Comparison of ENCODE assay signal across 1 cellular context in genomic region chr16:67562918-67563707, GRCh38.
TF ChIP-seq lines count a peak whose summit lies in the region.

No MANE protein-coding gene starts in this region.

TF ChIP-seq in HepG2, 621 proteins besides CTCF, POLR2A, EP300 and RAD21 (continued from another document and continues in another):
- TF ChIP-seq PITX1 (CRISPR knock-in tag; IDR thresholded peaks at IDR 0.05) (no peak), MYNN (CRISPR knock-in tag; IDR thresholded peaks at IDR 0.05; ENCODE audit: low read depth) (no peak), CBX1 (IDR thresholded peaks at IDR 0.05; ENCODE audit: low read depth) (no peak), ZNF768 (CRISPR knock-in tag; IDR thresholded peaks at IDR 0.05) (peak; percentile 87; the same call in 1 of the 2 replicates), ZNF775 (CRISPR knock-in tag; IDR thresholded peaks at IDR 0.05; ENCODE audit: borderline replicate concordance) (no peak), HIC2 (CRISPR knock-in tag; IDR thresholded peaks at IDR 0.05; ENCODE audit: low read depth) (no peak), SKI (IDR thresholded peaks at IDR 0.05; ENCODE audit: partially characterized antibody) (peak; percentile 52), RORA (CRISPR knock-in tag; IDR thresholded peaks at IDR 0.05) (no peak), TFE3 (CRISPR knock-in tag; IDR thresholded peaks at IDR 0.05) (no peak), ZNF496 (CRISPR knock-in tag; IDR thresholded peaks at IDR 0.05; ENCODE audit: insufficient replicate concordance) (no peak), JARID2 (CRISPR knock-in tag; IDR thresholded peaks at IDR 0.05; ENCODE audit: insufficient replicate concordance) (no peak), TOPORS (CRISPR knock-in tag; IDR thresholded peaks at IDR 0.05) (peak; percentile 31; the same call in 1 of the 2 replicates), TARDBP (CRISPR knock-in tag; IDR thresholded peaks at IDR 0.05) (no peak), ZNF772 (CRISPR knock-in tag; IDR thresholded peaks at IDR 0.05) (peak; percentile 81; the same call in 1 of the 2 replicates), ASH2L (IDR thresholded peaks at IDR 0.05; ENCODE audit: insufficient read length, low read depth, low read length) (peak; percentile 72), ZSCAN25 (CRISPR knock-in tag; IDR thresholded peaks at IDR 0.05) (peak; percentile 56), HOXA3 (CRISPR knock-in tag; IDR thresholded peaks at IDR 0.05) (peak; percentile 60; the same call in 1 of the 2 replicates), POLR2AphosphoS2 (IDR thresholded peaks at IDR 0.05; ENCODE audit: low read depth, low read length) (no peak), PRMT3 (CRISPR knock-in tag; IDR thresholded peaks at IDR 0.05; ENCODE audit: borderline replicate concordance, low read depth) (no peak), ATF6 (CRISPR knock-in tag; conservative IDR thresholded peaks at IDR 0.05) (0 out of 2 replicates have a peak, but pooled peaks have one; percentile 4), MAFK (conservative IDR thresholded peaks at IDR 0.05 in 1 of 2, IDR thresholded peaks at IDR 0.05 in 1 of 2; ENCODE audit: low read length in 2 of 2) (no peak), LCORL (IDR thresholded peaks at IDR 0.05) (no peak), LCORL (CRISPR knock-in tag; IDR thresholded peaks at IDR 0.05) (no peak; the same call in 1 of the 2 replicates), MXD1 (CRISPR knock-in tag; IDR thresholded peaks at IDR 0.05) (peak; percentile 84; the same call in 1 of the 2 replicates), ZSCAN20 (CRISPR knock-in tag; IDR thresholded peaks at IDR 0.05; ENCODE audit: borderline replicate concordance) (no peak; the same call in 1 of the 2 replicates), MAFF (IDR thresholded peaks at IDR 0.05; ENCODE audit: low read depth, low read length) (no peak), ZNF280D (CRISPR knock-in tag; IDR thresholded peaks at IDR 0.05) (no peak), RXRB (CRISPR knock-in tag; IDR thresholded peaks at IDR 0.05; ENCODE audit: borderline replicate concordance) (no peak), MED8 (CRISPR knock-in tag; IDR thresholded peaks at IDR 0.05; ENCODE audit: insufficient replicate concordance) (no peak), ZFP36L2 (CRISPR knock-in tag; IDR thresholded peaks at IDR 0.05) (no peak), ZNF264 (CRISPR knock-in tag; IDR thresholded peaks at IDR 0.05) (peak; percentile 36; the same call in 1 of the 2 replicates), MTA3 (CRISPR knock-in tag; IDR thresholded peaks at IDR 0.05) (0 out of 2 replicates have a peak, but pooled peaks have one; percentile 67), ZNF652 (CRISPR knock-in tag; IDR thresholded peaks at IDR 0.05; ENCODE audit: borderline replicate concordance, low read depth) (no peak), FOXM1 (CRISPR knock-in tag; IDR thresholded peaks at IDR 0.05) (0 out of 2 replicates have a peak, but pooled peaks have one; percentile 58), KLF12 (CRISPR knock-in tag; IDR thresholded peaks at IDR 0.05; ENCODE audit: borderline replicate concordance) (peak; percentile 42; the same call in 1 of the 2 replicates), ZNF674 (CRISPR knock-in tag; IDR thresholded peaks at IDR 0.05; ENCODE audit: low read depth) (no peak), HMG20A (CRISPR knock-in tag; IDR thresholded peaks at IDR 0.05; ENCODE audit: borderline replicate concordance) (no peak), BRCA1 (CRISPR knock-in tag; IDR thresholded peaks at IDR 0.05) (peak; percentile 80; the same call in 1 of the 2 replicates), ZNF333 (CRISPR knock-in tag; IDR thresholded peaks at IDR 0.05; ENCODE audit: borderline replicate concordance) (0 out of 2 replicates have a peak, but pooled peaks have one; percentile 69), ZNF446 (CRISPR knock-in tag; IDR thresholded peaks at IDR 0.05) (peak; percentile 97), ADNP (CRISPR knock-in tag; IDR thresholded peaks at IDR 0.05) (no peak), TFAP4 (IDR thresholded peaks at IDR 0.05; ENCODE audit: borderline replicate concordance, low read depth) (peak; percentile 64; the same call in 1 of the 2 replicates), SRSF1 (optimal IDR thresholded peaks at IDR 0.05; ENCODE audit: low read depth, low read length) (no peak), DRAP1 (CRISPR knock-in tag; IDR thresholded peaks at IDR 0.05) (no peak; the same call in 1 of the 2 replicates), ZNF20 (CRISPR knock-in tag; IDR thresholded peaks at IDR 0.05) (no peak), BRD4 (CRISPR knock-in tag; IDR thresholded peaks at IDR 0.05) (peak; percentile 98), MLXIP (CRISPR knock-in tag; IDR thresholded peaks at IDR 0.05; ENCODE audit: borderline replicate concordance) (peak; percentile 52; the same call in 1 of the 2 replicates), ELK4 (CRISPR knock-in tag; IDR thresholded peaks at IDR 0.05; ENCODE audit: borderline replicate concordance) (peak; percentile 48; the same call in 1 of the 2 replicates), IRF9 (CRISPR knock-in tag; IDR thresholded peaks at IDR 0.05; ENCODE audit: borderline replicate concordance) (peak; percentile 96), ZNF839 (CRISPR knock-in tag; IDR thresholded peaks at IDR 0.05; ENCODE audit: borderline replicate concordance) (0 out of 2 replicates have a peak, but pooled peaks have one; percentile 30), ZNF737 (CRISPR knock-in tag; IDR thresholded peaks at IDR 0.05; ENCODE audit: borderline replicate concordance) (no peak), ZNF468 (CRISPR knock-in tag; IDR thresholded peaks at IDR 0.05) (0 out of 2 replicates have a peak, but pooled peaks have one; percentile 81), FOXC1 (CRISPR knock-in tag; IDR thresholded peaks at IDR 0.05; ENCODE audit: borderline replicate concordance) (peak; percentile 39; the same call in 1 of the 2 replicates), ZSCAN31 (CRISPR knock-in tag; IDR thresholded peaks at IDR 0.05; ENCODE audit: low read depth) (peak; percentile 75; the same call in 1 of the 2 replicates), PHF21A (CRISPR knock-in tag; IDR thresholded peaks at IDR 0.05) (peak; percentile 68; the same call in 1 of the 2 replicates)
